In the genomic region with DNA sequence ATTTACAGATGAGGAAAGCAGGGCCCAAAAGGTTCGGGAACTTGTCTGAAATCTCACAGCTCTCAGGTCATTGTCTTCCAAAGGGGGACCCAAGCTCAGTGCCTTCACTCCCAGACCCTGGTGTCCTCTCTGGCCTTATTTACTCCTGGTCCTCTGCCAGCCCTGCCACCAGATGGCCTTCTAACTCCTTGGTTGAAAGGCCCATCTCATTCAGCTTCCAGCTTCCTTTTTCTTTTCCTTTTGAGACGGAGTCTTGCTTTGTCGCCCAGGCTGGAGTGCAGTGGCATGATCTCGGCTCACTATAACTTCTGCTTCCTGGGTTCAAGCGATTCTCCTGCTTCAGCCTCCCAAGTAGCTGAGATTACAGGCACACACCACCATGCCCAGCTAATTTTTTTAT, we compare ENCODE assay signal across 11 cellular contexts. TPM values are rescaled to one million over a fixed set of nuclear protein-coding genes. Genes with fewer than 3 reads are reported as not detected.
DNase-seq lines count a peak whose midpoint lies in the region; ATAC-seq, FAIRE-seq and TF ChIP-seq lines count a peak whose summit lies in the region.
"Not testable (repeated sequence)": the region's sequence is repeated elsewhere in the genome, so short reads cannot be mapped to it uniquely, and the experiment has no call there.
"Had no signal": no experiment of that assay in that cellular context is flagged by ENCODE, and none has a peak within 500 bp of the region (broad histone marks: within the 10 kb centered on the region; RNA-seq: fewer than 3 reads in every experiment).

No MANE protein-coding gene starts in this region.

- 35% methylated on average over 5 of the region's 5 CpGs for WGBS in K562 (ENCODE audit: insufficient coverage, low coverage, missing lambda C conversion rate)
- WGBS in testis, 2 donors = 63 to 80% methylated on average over 5 of the region's 5 CpGs

- peaks cover 53% of the 10 kb centered on the region for H3K36me3 ChIP-seq in K562 (ENCODE audit: control insufficient read depth, insufficient read depth, low read length)
- H3K36me3 ChIP-seq in neural cell (ENCODE audit: insufficient read depth, low read length); testis (ENCODE audit: low read depth, missing control alignments): not testable (repeated sequence)

- H3K9me3 ChIP-seq in K562 (replicated peaks; ENCODE audit: control insufficient read depth, insufficient read depth, low read depth, low read length); neural cell (ENCODE audit: low read length); testis: not testable (repeated sequence)

- peak; percentile 72 to 91 (median 88) for TF ChIP-seq CTCF in K562 (IDR thresholded peaks at IDR 0.05 in 2 of 3, conservative IDR thresholded peaks at IDR 0.05 in 1 of 3; ENCODE audit: insufficient read depth in 2 of 3, low read depth in 1 of 3, low read length in 3 of 3)
- TF ChIP-seq CTCF in neural cell (IDR thresholded peaks at IDR 0.05; ENCODE audit: poor library complexity, severe bottlenecking); testis (IDR thresholded peaks at IDR 0.05): not testable (repeated sequence)

- BruUV-seq in K562 (replicated peaks; lab: Mats Ljungman, UMichigan) = not testable (repeated sequence)

- intact Hi-C loops in K562 (cut with micrococcal nuclease) = loop anchor here (1.0 kb wide), 1 partner anchor 47 kb away; no protein-coding TSS in a partner anchor
- intact Hi-C loops in Right ventricle myocardium superior (cut with DNase I); testis (cut with DNase I; ENCODE audit: low total_unique reads): not testable (repeated sequence)

- peak; percentile 61 for FAIRE-seq in K562 (lab: Jason Lieb, UNC)

- peak; percentile 56 for DNase-seq in DMS53 (lab: John Stamatoyannopoulos, UW)
- peak; percentile 62 for DNase-seq in RKO (ENCODE audit: low spot score)
- peak; percentile 61 for DNase-seq in activated CD4-positive, alpha-beta T cell treated with anti-CD3 and anti-CD28 coated beads, Interleukin-2, amount 50 U/mL, for 1 hour
- peak in 3 of 4 experiments; percentile 40 to 84 (median 67) for DNase-seq in K562 (ENCODE audit: extremely low read depth in 1 of 4, low spot score in 3 of 4)
- peak; percentile 73 for DNase-seq in Right ventricle myocardium superior
- DNase-seq in testis = peak; percentile 50

- not testable (repeated sequence) for H4K20me1 ChIP-seq in K562 (replicated peaks; ENCODE audit: control insufficient read depth, insufficient read depth, low read length); neural cell (ENCODE audit: insufficient read depth)

- peak; percentile 23; the same call in 1 of the 2 replicates for TF ChIP-seq RAD21 in Ishikawa (IDR thresholded peaks at IDR 0.05; ENCODE audit: low read depth)
- TF ChIP-seq RAD21 in K562 (CRISPR knock-in tag; conservative IDR thresholded peaks at IDR 0.05 in 1 of 2, IDR thresholded peaks at IDR 0.05 in 1 of 2) = peak; percentile 96 to 97
- peak; percentile 22 for TF ChIP-seq RAD21 in neural cell (conservative IDR thresholded peaks at IDR 0.05)

- H3K27me3 ChIP-seq in K562 (ENCODE audit: control insufficient read depth in 2 of 2, insufficient read depth in 2 of 2, low read length in 2 of 2); neural cell (ENCODE audit: insufficient read depth, low read depth, low read length); testis: not testable (repeated sequence)

- not testable (repeated sequence) for H3K27ac ChIP-seq in K562 (ENCODE audit: extremely low read depth, low read depth, low read length); neural cell (ENCODE audit: low read length); testis

- not testable (repeated sequence) for H3F3A ChIP-seq in neural cell (ENCODE audit: insufficient read depth, low read length, poor library complexity, severe bottlenecking)

- H3K4me2 ChIP-seq in K562 (ENCODE audit: insufficient read depth, low read length); neural cell (ENCODE audit: low read length): not testable (repeated sequence)

- CTCF ChIA-PET in K562 (lab: Yijun Ruan, JAX; ENCODE audit: low intra/inter-chr PET ratio) = interaction anchor here (0.6 to 2.8 kb wide), 4 partner anchors 23 to 219 kb away, joined by 3 to 57 read pairs (median 4); no protein-coding TSS in a partner anchor

- TF ChIP-seq EP300 in Ishikawa (IDR thresholded peaks at IDR 0.05; ENCODE audit: borderline replicate concordance); K562 (IDR thresholded peaks at IDR 0.05; ENCODE audit: low read length); neural cell (conservative IDR thresholded peaks at IDR 0.05; ENCODE audit: poor library complexity, severe bottlenecking): not testable (repeated sequence)

- H3K79me2 ChIP-seq in K562 (ENCODE audit: control insufficient read depth, insufficient read depth, low read length) (peaks cover 24% of the 10 kb centered on the region), neural cell (replicated peaks; ENCODE audit: insufficient read depth, low read length) (peaks cover 26% of the 10 kb centered on the region)

- peak; percentile 24 for ATAC-seq in K562
- not testable (repeated sequence) for ATAC-seq in Right ventricle myocardium superior (ENCODE audit: poor library complexity)

- in situ Hi-C loops in K562 (cut with MboI) = not testable (repeated sequence)

- H3K4me1 ChIP-seq in K562 (replicated peaks in 1 of 2; ENCODE audit: control insufficient read depth in 2 of 2, insufficient read depth in 2 of 2, low read length in 2 of 2) = not testable (repeated sequence)
- peaks cover 13% of the 10 kb centered on the region for H3K4me1 ChIP-seq in testis

- not testable (repeated sequence) for H3K9me1 ChIP-seq in K562 (ENCODE audit: control insufficient read depth, insufficient read depth, low read length)

- not testable (repeated sequence) for H3K4me3 ChIP-seq in K562; neural cell (ENCODE audit: low read length); testis

- not testable (repeated sequence) for H2AFZ ChIP-seq in K562 (ENCODE audit: low read depth, low read length); neural cell (ENCODE audit: low read depth, low read length)

- POLR2A ChIA-PET in K562 (lab: Yijun Ruan, JAX) = interaction anchor here (0.7 to 5.7 kb wide), 8 partner anchors 8 to 266 kb away, joined by 3 to 38 read pairs (median 6); a partner anchor contains a TSS

- not testable (repeated sequence) for H3K9ac ChIP-seq in K562 (ENCODE audit: insufficient read depth in 1 of 2, low read depth in 2 of 2, low read length in 2 of 2); neural cell (ENCODE audit: low read length)

- TF ChIP-seq POLR2A in K562 (conservative IDR thresholded peaks at IDR 0.05); testis (IDR thresholded peaks at IDR 0.05): not testable (repeated sequence)

- not testable (repeated sequence) for H3K9me2 ChIP-seq in neural cell (ENCODE audit: insufficient read depth, low read length)

RNA-seq across cellular contexts. Expression of a gene that starts 4.0 kb away (rescaled TPM):
- total RNA-seq in K562 (2011; cell fraction: chromatin; rRNA removed; ENCODE audit: low replicate concordance) = 6.9 and 18.5 TPM in 2 replicates
- 18.0 and 22.0 TPM in 2 replicates for total RNA-seq in K562 (2011; cell fraction: nucleolus; rRNA removed)
- 8.6 and 12.2 TPM in 2 replicates for total RNA-seq in K562 (2011; cell fraction: nucleoplasm; rRNA removed)
- 32.9 and 33.1 TPM in 2 replicates for total RNA-seq in K562 (2014; rRNA removed)
- 5.8 and 7.6 TPM in 2 replicates for total RNA-seq in K562 (2014; rRNA removed; fragmentation: Illumina TruSeq; extraction: Trizol)
- 17.0 and 18.1 TPM in 2 replicates for total RNA-seq in K562 (2015; rRNA removed; fragmentation: Illumina TruSeq; extraction: Trizol)
- total RNA-seq in K562 (2021) = 24.7 and 28.7 TPM in 2 replicates
- polyA plus RNA-seq in K562 (2011; rRNA removed) = 5.7 and 9.0 TPM in 2 replicates
- polyA plus RNA-seq in K562 (2011; cell fraction: cytosol; rRNA removed) = 14.1 and 38.6 TPM in 2 replicates
- polyA plus RNA-seq in K562 (2011; cell fraction: nucleus; rRNA removed) = 22.5 and 31.4 TPM in 2 replicates
- polyA plus RNA-seq in K562 (2012) = 16.3 and 46.1 TPM in 2 replicates
- 4.3 and 14.0 TPM in 2 replicates for polyA plus RNA-seq in K562 (2014; fragmentation: Illumina TruSeq; extraction: Trizol)
- under 1 TPM; 0.49 to 0.59 TPM for polyA plus RNA-seq in K562 (2014; fragmentation: Nextera tagmentation; extraction: Ambion mirVana)
- polyA plus RNA-seq in K562 (2014; rRNA removed) = 26.6 and 32.6 TPM in 2 replicates
- 2.6 and 2.7 TPM in 2 replicates for polyA minus RNA-seq in K562 (2011; rRNA and poly(A)+ RNA removed)
- 9.0 and 12.8 TPM in 2 replicates for polyA minus RNA-seq in K562 (2011; cell fraction: cytosol; rRNA and poly(A)+ RNA removed)
- polyA minus RNA-seq in K562 (2011; cell fraction: nucleus; rRNA and poly(A)+ RNA removed) = 6.3 and 8.0 TPM in 2 replicates
- 9.2 TPM for total RNA-seq in Right ventricle myocardium superior
- 88.7 and 92.8 TPM in 2 replicates for polyA plus RNA-seq in neural cell
- polyA minus RNA-seq in neural cell = 38.9 and 40.4 TPM in 2 replicates
- 10 to 100 TPM; 51.2 to 55.3 TPM for total RNA-seq in testis
- 25.9 TPM for polyA plus RNA-seq in testis (ENCODE audit: insufficient read depth, low read depth, low replicate concordance)

RNA-seq across cellular contexts. Expression of a gene that starts 5.0 kb away (rescaled TPM):
- total RNA-seq in K562 (2011; cell fraction: chromatin; rRNA removed; ENCODE audit: low replicate concordance) = 1.9 and 2.5 TPM in 2 replicates
- 1.6 and 1.7 TPM in 2 replicates for total RNA-seq in K562 (2011; cell fraction: nucleolus; rRNA removed)
- 1.5 and 3.5 TPM in 2 replicates for total RNA-seq in K562 (2011; cell fraction: nucleoplasm; rRNA removed)
- total RNA-seq in K562 (2014; rRNA removed) (0.12 and 0.14 TPM in 2 replicates), K562 (2014; rRNA removed; fragmentation: Illumina TruSeq; extraction: Trizol) (0.29 and 0.32 TPM in 2 replicates), K562 (2015; rRNA removed; fragmentation: Illumina TruSeq; extraction: Trizol) (0.33 and 0.57 TPM in 2 replicates), K562 (2021) (0.47 and 0.49 TPM in 2 replicates), Right ventricle myocardium superior (2.3 TPM), testis (1 to 10 TPM; 3.3 to 6.9 TPM)
- polyA plus RNA-seq in K562 (2011; rRNA removed) (1.0 and 1.5 TPM in 2 replicates), K562 (2014; fragmentation: Illumina TruSeq; extraction: Trizol) (0.55 and 1.1 TPM in 2 replicates), K562 (2014; fragmentation: Nextera tagmentation; extraction: Ambion mirVana) (under 1 TPM; 0.15 to 0.17 TPM), K562 (2014; rRNA removed) (0.38 and 0.78 TPM in 2 replicates), neural cell (56.7 and 76.7 TPM in 2 replicates), testis (ENCODE audit: insufficient read depth, low read depth, low replicate concordance) (4.7 TPM)
- polyA plus RNA-seq in K562 (2011; cell fraction: cytosol; rRNA removed) = 0.81 and 1.3 TPM in 2 replicates
- 1.6 and 1.9 TPM in 2 replicates for polyA plus RNA-seq in K562 (2011; cell fraction: nucleus; rRNA removed)
- 0.68 and 0.72 TPM in 2 replicates for polyA plus RNA-seq in K562 (2012)
- 0.28 and 0.60 TPM in 2 replicates for polyA minus RNA-seq in K562 (2011; rRNA and poly(A)+ RNA removed)
- polyA minus RNA-seq in K562 (2011; cell fraction: cytosol; rRNA and poly(A)+ RNA removed) = not detected in 2 replicates
- 0.44 TPM in 1 of 2 replicates, not detected in the other for polyA minus RNA-seq in K562 (2011; cell fraction: nucleus; rRNA and poly(A)+ RNA removed)
- 41.6 and 46.1 TPM in 2 replicates for polyA minus RNA-seq in neural cell

RNA-seq across cellular contexts. Expression of a gene that starts 9.6 kb away (rescaled TPM):
- total RNA-seq in K562 (2011; cell fraction: chromatin; rRNA removed; ENCODE audit: low replicate concordance) = 951 and 1,610 TPM in 2 replicates
- total RNA-seq in K562 (2011; cell fraction: nucleolus; rRNA removed) = 907 and 916 TPM in 2 replicates
- 1,013 and 1,191 TPM in 2 replicates for total RNA-seq in K562 (2011; cell fraction: nucleoplasm; rRNA removed)
- total RNA-seq in K562 (2014; rRNA removed) = 769 and 923 TPM in 2 replicates
- total RNA-seq in K562 (2014; rRNA removed; fragmentation: Illumina TruSeq; extraction: Trizol) = 541 and 592 TPM in 2 replicates
- 468 and 485 TPM in 2 replicates for total RNA-seq in K562 (2015; rRNA removed; fragmentation: Illumina TruSeq; extraction: Trizol)
- 539 and 597 TPM in 2 replicates for total RNA-seq in K562 (2021)
- 665 and 668 TPM in 2 replicates for polyA plus RNA-seq in K562 (2011; rRNA removed)
- polyA plus RNA-seq in K562 (2011; cell fraction: cytosol; rRNA removed) = 781 and 900 TPM in 2 replicates
- 1,075 and 1,764 TPM in 2 replicates for polyA plus RNA-seq in K562 (2011; cell fraction: nucleus; rRNA removed)
- polyA plus RNA-seq in K562 (2012) = 515 and 679 TPM in 2 replicates
- polyA plus RNA-seq in K562 (2014; fragmentation: Illumina TruSeq; extraction: Trizol) = 542 and 628 TPM in 2 replicates
- 100 to 1,000 TPM; 479 to 565 TPM for polyA plus RNA-seq in K562 (2014; fragmentation: Nextera tagmentation; extraction: Ambion mirVana)
- polyA plus RNA-seq in K562 (2014; rRNA removed) = 869 and 906 TPM in 2 replicates
- 782 and 1,359 TPM in 2 replicates for polyA minus RNA-seq in K562 (2011; rRNA and poly(A)+ RNA removed)
- 345 and 506 TPM in 2 replicates for polyA minus RNA-seq in K562 (2011; cell fraction: cytosol; rRNA and poly(A)+ RNA removed)
- 336 and 420 TPM in 2 replicates for polyA minus RNA-seq in K562 (2011; cell fraction: nucleus; rRNA and poly(A)+ RNA removed)
- total RNA-seq in Right ventricle myocardium superior = 145 TPM
- polyA plus RNA-seq in neural cell = 313 and 371 TPM in 2 replicates
- polyA minus RNA-seq in neural cell = 421 and 435 TPM in 2 replicates
- 100 to 1,000 TPM; 312 to 360 TPM for total RNA-seq in testis
- 250 TPM for polyA plus RNA-seq in testis (ENCODE audit: insufficient read depth, low read depth, low replicate concordance)

RNA-seq across cellular contexts. Expression of a gene that starts 20.7 kb away (rescaled TPM):
- not detected in 2 replicates for total RNA-seq in K562 (2011; cell fraction: chromatin; rRNA removed; ENCODE audit: low replicate concordance)
- not detected in 2 replicates for total RNA-seq in K562 (2011; cell fraction: nucleolus; rRNA removed)
- total RNA-seq in K562 (2011; cell fraction: nucleoplasm; rRNA removed) = not detected in 2 replicates
- total RNA-seq in K562 (2014; rRNA removed) = not detected in 2 replicates
- total RNA-seq in K562 (2014; rRNA removed; fragmentation: Illumina TruSeq; extraction: Trizol) = not detected in 2 replicates
- not detected in 2 replicates for total RNA-seq in K562 (2015; rRNA removed; fragmentation: Illumina TruSeq; extraction: Trizol)
- 0.80 and 0.87 TPM in 2 replicates for total RNA-seq in K562 (2021)
- not detected in 2 replicates for polyA plus RNA-seq in K562 (2011; rRNA removed)
- not detected in 2 replicates for polyA plus RNA-seq in K562 (2011; cell fraction: cytosol; rRNA removed)
- polyA plus RNA-seq in K562 (2011; cell fraction: nucleus; rRNA removed) = 0.07 and 0.11 TPM in 2 replicates
- polyA plus RNA-seq in K562 (2012) = 0.17 TPM in 1 of 2 replicates, not detected in the other
- polyA plus RNA-seq in K562 (2014; fragmentation: Illumina TruSeq; extraction: Trizol) = not detected in 2 replicates
- not detected for polyA plus RNA-seq in K562 (2014; fragmentation: Nextera tagmentation; extraction: Ambion mirVana)
- polyA plus RNA-seq in K562 (2014; rRNA removed) = not detected in 2 replicates
- not detected in 2 replicates for polyA minus RNA-seq in K562 (2011; rRNA and poly(A)+ RNA removed)
- not detected in 2 replicates for polyA minus RNA-seq in K562 (2011; cell fraction: cytosol; rRNA and poly(A)+ RNA removed)
- polyA minus RNA-seq in K562 (2011; cell fraction: nucleus; rRNA and poly(A)+ RNA removed) = not detected in 2 replicates
- not detected for total RNA-seq in Right ventricle myocardium superior
- 0.56 TPM in 1 of 2 replicates, not detected in the other for polyA plus RNA-seq in neural cell
- polyA minus RNA-seq in neural cell = not detected in 2 replicates
- 1 to 10 TPM; 1.3 to 2.6 TPM for total RNA-seq in testis
- 2.0 TPM for polyA plus RNA-seq in testis (ENCODE audit: insufficient read depth, low read depth, low replicate concordance)
- total RNA-seq: sigmoid colon had no signal

RNA-seq across cellular contexts. Expression of a gene that starts 22.6 kb away (rescaled TPM):
- total RNA-seq in K562 (2011; cell fraction: chromatin; rRNA removed; ENCODE audit: low replicate concordance) = not detected in 2 replicates
- not detected in 2 replicates for total RNA-seq in K562 (2011; cell fraction: nucleolus; rRNA removed)
- not detected in 2 replicates for total RNA-seq in K562 (2011; cell fraction: nucleoplasm; rRNA removed)
- total RNA-seq in K562 (2014; rRNA removed) = not detected in 2 replicates
- total RNA-seq in K562 (2014; rRNA removed; fragmentation: Illumina TruSeq; extraction: Trizol) = not detected in 2 replicates
- not detected in 2 replicates for total RNA-seq in K562 (2015; rRNA removed; fragmentation: Illumina TruSeq; extraction: Trizol)
- not detected in 2 replicates for total RNA-seq in K562 (2021)
- polyA plus RNA-seq in K562 (2011; rRNA removed) = not detected in 2 replicates
- not detected in 2 replicates for polyA plus RNA-seq in K562 (2011; cell fraction: cytosol; rRNA removed)
- polyA plus RNA-seq in K562 (2011; cell fraction: nucleus; rRNA removed) = not detected in 2 replicates
- 0.11 TPM in 1 of 2 replicates, not detected in the other for polyA plus RNA-seq in K562 (2012)
- not detected in 2 replicates for polyA plus RNA-seq in K562 (2014; fragmentation: Illumina TruSeq; extraction: Trizol)
- polyA plus RNA-seq in K562 (2014; fragmentation: Nextera tagmentation; extraction: Ambion mirVana) = not detected
- polyA plus RNA-seq in K562 (2014; rRNA removed) = not detected in 2 replicates
- polyA minus RNA-seq in K562 (2011; rRNA and poly(A)+ RNA removed) = not detected in 2 replicates
- not detected in 2 replicates for polyA minus RNA-seq in K562 (2011; cell fraction: cytosol; rRNA and poly(A)+ RNA removed)
- polyA minus RNA-seq in K562 (2011; cell fraction: nucleus; rRNA and poly(A)+ RNA removed) = not detected in 2 replicates
- total RNA-seq in Right ventricle myocardium superior = not detected
- not detected in 2 replicates for polyA plus RNA-seq in neural cell
- polyA minus RNA-seq in neural cell = not detected in 2 replicates
- not detected for total RNA-seq in testis
- polyA plus RNA-seq in testis (ENCODE audit: insufficient read depth, low read depth, low replicate concordance) = not detected
- total RNA-seq: activated CD8-positive, alpha-beta memory T cell treated with anti-CD3 and anti-CD28 coated beads for 36 hours; glomerular endothelial cell; sigmoid colon had no signal
- polyA plus RNA-seq: sigmoid colon had no signal
